13 cellular contexts compared by ENCODE assay signal in the genomic region with DNA sequence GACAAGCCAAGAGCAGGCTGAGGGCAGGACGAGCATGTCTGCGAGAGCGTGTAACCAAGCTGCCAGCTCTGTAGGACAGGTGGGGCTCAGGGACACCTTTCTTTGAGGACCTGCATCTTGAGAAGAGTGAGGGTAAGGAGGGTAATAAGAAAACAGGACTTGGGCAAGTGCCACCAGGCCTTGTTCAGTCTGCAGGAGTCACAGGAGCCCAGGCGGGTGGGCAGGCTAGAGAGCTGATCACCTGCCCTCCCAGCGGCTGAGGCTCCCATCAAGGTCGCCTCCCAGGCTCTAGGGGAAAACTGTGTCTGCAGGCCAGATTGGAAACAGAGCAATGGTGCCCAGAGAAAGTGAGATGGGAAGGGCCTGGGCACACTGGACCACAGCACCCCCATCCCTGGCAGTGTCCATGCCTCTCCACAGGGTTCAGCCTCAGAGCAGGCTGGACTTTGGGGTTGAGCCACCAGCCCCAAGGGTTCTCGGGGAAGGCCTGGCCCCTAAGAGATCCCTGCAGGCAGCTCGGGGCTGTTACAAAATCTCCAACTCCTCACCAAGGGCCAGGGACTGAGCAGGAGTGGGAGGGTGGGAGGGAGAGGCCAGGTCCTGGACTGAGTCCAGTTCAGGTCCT.
A peak's percentile ranks its signal among the peaks of the same experiment; 100 is the strongest.
DNase-seq lines count a peak whose midpoint lies in the region; ATAC-seq and TF ChIP-seq lines count a peak whose summit lies in the region.
"Had no signal": no experiment of that assay in that cellular context is flagged by ENCODE, and none has a peak within 500 bp of the region (broad histone marks: within the 10 kb centered on the region; RNA-seq: fewer than 3 reads in every experiment).

No MANE protein-coding gene starts in this region.

- H3K27me3 ChIP-seq in dorsolateral prefrontal cortex (no peaks in the 10 kb centered on the region), sigmoid colon (no peaks in the 10 kb centered on the region)

- no peak for TF ChIP-seq CTCF in dorsolateral prefrontal cortex (IDR thresholded peaks at IDR 0.05 in 54 of 56, conservative IDR thresholded peaks at IDR 0.05 in 2 of 56; ENCODE audit: low read depth in 1 of 56, partially characterized antibody in 56 of 56)
- TF ChIP-seq CTCF in sigmoid colon (IDR thresholded peaks at IDR 0.05) = no peak

- 83 to 87% methylated on average over 8 of the region's 8 CpGs for WGBS in sigmoid colon, 2 donors

- no peak overlapping the region for H3K4me3 ChIP-seq in dorsolateral prefrontal cortex
- no peak overlapping the region for H3K4me3 ChIP-seq in sigmoid colon
- H3K4me3 ChIP-seq: HAP-1 had no signal

- intact Hi-C loops in dorsolateral prefrontal cortex (cut with DNase I) (no loop called here), sigmoid colon (cut with DNase I) (no loop called here)

- peak; percentile 39 for DNase-seq in activated effector memory CD4-positive, alpha-beta T cell treated with anti-CD3 and anti-CD28 coated beads, Interleukin-2, amount 50 U/mL, for 16 hours
- DNase-seq in activated effector memory CD4-positive, alpha-beta T cell treated with Interleukin-2 at 50 U/mL for 16 hours = no peak
- DNase-seq in dorsolateral prefrontal cortex (peak in 3 of 10 donors; percentile 16 to 34 (median 29)), sigmoid colon (peak; percentile 55), medulla oblongata (ENCODE audit: extremely low spot score) (no peak), NCI-H2081 treated with DMSO at 0.1 percent for 48 hours (lab: John Stamatoyannopoulos, UW) (no peak)
- DNase-seq: Caco-2; CD8-positive, alpha-beta memory T cell; DND-41; GDM1 had no signal

- no peaks in the 10 kb centered on the region for H3K4me1 ChIP-seq in sigmoid colon
- H3K4me1 ChIP-seq: Caco-2, HAP-1 had no signal

- H3K27ac ChIP-seq in dorsolateral prefrontal cortex (peak overlapping the region in 39 of 59 donors; percentile 1 to 71 (median 42)), sigmoid colon (no peak overlapping the region)
- H3K27ac ChIP-seq: 22Rv1 had no signal

- H3K36me3 ChIP-seq in sigmoid colon = no peaks in the 10 kb centered on the region
- H3K36me3 ChIP-seq: HAP-1 had no signal

- H3K9me3 ChIP-seq in sigmoid colon = no peaks in the 10 kb centered on the region
- H3K9me3 ChIP-seq: Caco-2, HAP-1 had no signal

- no peak for TF ChIP-seq EP300 in sigmoid colon (IDR thresholded peaks at IDR 0.05)

- ATAC-seq in HG02840 (IDR thresholded peaks at IDR 0.05; ENCODE audit: low FRiP score, unreplicated experiment) = no peak

- TF ChIP-seq POLR2A in sigmoid colon (IDR thresholded peaks at IDR 0.05) = no peak

Comparison
In these comparisons a context has a peak if more than half of its experiments do, and no peak if none do; other contexts are left out.
1. DNase-seq: peak in activated effector memory CD4-positive, alpha-beta T cell treated with anti-CD3 and anti-CD28 coated beads, Interleukin-2, amount 50 U/mL, for 16 hours (single experiment) and sigmoid colon (single experiment); none in activated effector memory CD4-positive, alpha-beta T cell treated with Interleukin-2 at 50 U/mL for 16 hours (single experiment), medulla oblongata (single experiment) and NCI-H2081 treated with DMSO at 0.1 percent for 48 hours (single experiment).
2. H3K27ac ChIP-seq: peak in dorsolateral prefrontal cortex (39 of 59); none in sigmoid colon (0 of 4).